1 cellular context compared by ENCODE assay signal in genomic region chr2:174581543-174581942, GRCh38.
TF ChIP-seq lines count a peak whose summit lies in the region.

No MANE protein-coding gene starts in this region.

TF ChIP-seq in K562, 482 proteins besides CTCF, POLR2A, EP300 and RAD21:
- TF ChIP-seq PBX2 (CRISPR knock-in tag; IDR thresholded peaks at IDR 0.05; ENCODE audit: low read depth) = no peak
- peak; percentile 55 for TF ChIP-seq PBX2 (tag; conservative IDR thresholded peaks at IDR 0.05; ENCODE audit: low read depth)
- TF ChIP-seq GTF2F1 (IDR thresholded peaks at IDR 0.05; ENCODE audit: low read depth, low read length) = no peak
TF ChIP-seq in K562: peak in this region for 1.
